ENCODE assay signal across 1 cellular context in the genomic region with DNA sequence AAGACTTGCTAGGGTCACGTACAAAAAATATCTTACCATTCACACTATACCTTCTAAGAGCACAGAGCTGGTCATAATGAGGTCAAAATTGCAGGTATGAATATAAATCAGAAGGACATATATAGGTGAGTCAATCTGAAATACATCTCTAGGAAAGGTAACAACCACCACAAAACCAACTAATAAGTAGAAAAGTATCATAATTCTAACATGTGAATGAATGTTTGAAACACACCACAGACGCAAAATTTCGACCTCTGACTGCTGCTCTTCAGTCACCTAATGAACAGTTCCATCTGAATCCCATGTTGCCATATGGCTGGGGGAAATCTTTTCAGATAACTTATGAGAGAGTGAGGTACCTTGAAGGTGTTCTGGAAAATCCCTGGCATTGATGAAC.
TF ChIP-seq lines count a peak whose summit lies in the region.

No MANE protein-coding gene starts in this region.

TF ChIP-seq in GM12878, 131 proteins besides CTCF, POLR2A, EP300 and RAD21:
- no peak for TF ChIP-seq CUX1 (IDR thresholded peaks at IDR 0.05; ENCODE audit: insufficient replicate concordance, low read depth, low read length)
- peak; percentile 47; the same call in 1 of the 2 replicates for TF ChIP-seq RUNX3 (IDR thresholded peaks at IDR 0.05; ENCODE audit: low read length)
- peak; percentile 48 for TF ChIP-seq JUNB (IDR thresholded peaks at IDR 0.05)
- no peak for TF ChIP-seq RFX5 (IDR thresholded peaks at IDR 0.05; ENCODE audit: low read depth, low read length)
- peak; percentile 17; the same call in 1 of the 2 replicates for TF ChIP-seq NFIC (IDR thresholded peaks at IDR 0.05; ENCODE audit: low read depth, low read length)
- TF ChIP-seq MEF2B (IDR thresholded peaks at IDR 0.05; ENCODE audit: partially characterized antibody, poor library complexity, severe bottlenecking), result no peak
- no peak for TF ChIP-seq RBBP5 (conservative IDR thresholded peaks at IDR 0.05)
- TF ChIP-seq SPI1 (IDR thresholded peaks at IDR 0.05; ENCODE audit: borderline replicate concordance, insufficient read depth, low read depth, low read length), result no peak
- no peak for TF ChIP-seq STAT1 (conservative IDR thresholded peaks at IDR 0.05)
- TF ChIP-seq CEBPB (IDR thresholded peaks at IDR 0.05; ENCODE audit: borderline replicate concordance in 1 of 2, low read depth in 2 of 2, low read length in 2 of 2), result 0 out of 4 replicates have a peak, but pooled peaks of 1 of the 2 experiments have one; percentile 40
TF ChIP-seq in GM12878: peak in this region for 4.
